ENCODE assay signal across 8 cellular contexts in genomic region chr1:32250893-32251716, GRCh38. TPM values are rescaled to one million over a fixed set of nuclear protein-coding genes. Genes with fewer than 3 reads are reported as not detected.
DNase-seq lines count a peak whose midpoint lies in the region; ATAC-seq and TF ChIP-seq lines count a peak whose summit lies in the region.

LCK (plus strand) TSS chr1:32251265; CDS start chr1:32274330, 23,065 bp downstream.

- no peaks in the 10 kb centered on the region for H3K36me3 ChIP-seq in lung (ENCODE audit: control insufficient read depth in 2 of 2, insufficient read depth in 2 of 2, low read length in 2 of 2)

- H3K27me3 ChIP-seq in lung (ENCODE audit: control insufficient read depth, insufficient read depth) = no peaks in the 10 kb centered on the region

- peak within 1 kb of the TSS; percentile 29 to 82 for H3K27ac ChIP-seq in lung (ENCODE audit: low read depth in 1 of 2, low read length in 1 of 2)

- 63 to 70% methylated on average over 25 of the region's 25 CpGs for WGBS in lung, 2 donors

- no peaks in the 10 kb centered on the region for H3K9me3 ChIP-seq in lung (ENCODE audit: control insufficient read depth in 2 of 2, insufficient read depth in 1 of 2, low read length in 1 of 2)

- peak; percentile 35 for ATAC-seq in HG03432 (IDR thresholded peaks at IDR 0.05; ENCODE audit: unreplicated experiment)
- no peak for ATAC-seq in lung (ENCODE audit: insufficient read depth, low FRiP score)
- peak; percentile 48 for ATAC-seq in stimulated activated naive CD8-positive, alpha-beta T cell treated with anti-CD3 and anti-CD28 coated beads, Interleukin-15, Interleukin-2, amounts not matched to agents 100 U/mL and 50 U/mL, for 24 hours
- no peak for ATAC-seq in GM19452 (IDR thresholded peaks at IDR 0.05; ENCODE audit: unreplicated experiment)

- no peak for TF ChIP-seq CTCF in lung (IDR thresholded peaks at IDR 0.05; ENCODE audit: control extremely low read depth, extremely low read depth)

- DNase-seq in activated T-cell treated with anti-CD3 and anti-CD28 coated beads for 1 hour (ENCODE audit: low read depth) (peak; percentile 48), lung (ENCODE audit: low spot score) (no peak), NCI-H2171 (lab: John Stamatoyannopoulos, UW) (no peak), NCI-H748 (lab: John Stamatoyannopoulos, UW; ENCODE audit: unreplicated experiment) (no peak), COR-L47 (lab: John Stamatoyannopoulos, UW) (no peak)
- peak; percentile 83 for DNase-seq in stimulated activated naive CD8-positive, alpha-beta T cell treated with anti-CD3 and anti-CD28 coated beads, Interleukin-15, Interleukin-2, amounts not matched to agents 100 U/mL and 50 U/mL, for 24 hours

- H3K4me3 ChIP-seq in lung = no peak within 1 kb of the TSS

- peaks cover 0 to 22% of the 10 kb centered on the region in 2 donors for H3K4me1 ChIP-seq in lung (ENCODE audit: control insufficient read depth in 2 of 2, insufficient read depth in 2 of 2, low read length in 2 of 2)

RNA-seq across cellular contexts. Expression of gene LCK, which starts in this region (rescaled TPM):
- total RNA-seq in lung = 1 to 10 TPM; 3.5 to 8.9 TPM
- 1 to 10 TPM; 2.4 to 5.0 TPM for polyA plus RNA-seq in lung

Comparison
In these comparisons a context has a peak if more than half of its experiments do, and no peak if none do; other contexts are left out.
1. ATAC-seq: peak in HG03432 (single experiment) and stimulated activated naive CD8-positive, alpha-beta T cell treated with anti-CD3 and anti-CD28 coated beads, Interleukin-15, Interleukin-2, amounts not matched to agents 100 U/mL and 50 U/mL, for 24 hours (single experiment); none in lung (single experiment) and GM19452 (single experiment).
2. DNase-seq: peak in activated T-cell treated with anti-CD3 and anti-CD28 coated beads for 1 hour (single experiment) and stimulated activated naive CD8-positive, alpha-beta T cell treated with anti-CD3 and anti-CD28 coated beads, Interleukin-15, Interleukin-2, amounts not matched to agents 100 U/mL and 50 U/mL, for 24 hours (single experiment); none in lung (single experiment), NCI-H2171 (single experiment), NCI-H748 (single experiment) and COR-L47 (single experiment).